Comparison of ENCODE assay signal across 25 cellular contexts in genomic region chr3:175620093-175620492, GRCh38.
"Had no signal": no experiment of that assay in that cellular context is flagged by ENCODE, and none has a peak within 500 bp of the region (broad histone marks: within the 10 kb centered on the region; RNA-seq: fewer than 3 reads in every experiment).

No MANE protein-coding gene starts in this region.

- ATAC-seq: activated CD4-positive, alpha-beta T cell treated with anti-CD3 and anti-CD28 coated beads for 36 hours; activated CD8-positive, alpha-beta memory T cell treated with anti-CD3 and anti-CD28 coated beads, Interleukin-2, amount 10 ng/mL, durations not matched to agents 7 days and 5 days; activated CD8-positive, alpha-beta T cell treated with anti-CD3 and anti-CD28 coated beads, Interleukin-2, amount 10 ng/mL, durations not matched to agents 7 days and 5 days; activated naive CD8-positive, alpha-beta T cell treated with anti-CD3 and anti-CD28 coated beads, Interleukin-2, amount 50 U/mL, for 24 hours; body of pancreas had no signal

- DNase-seq: activated CD4-positive, alpha-beta memory T cell treated with anti-CD3 and anti-CD28 coated beads for 36 hours; activated CD4-positive, alpha-beta T cell treated with anti-CD3 and anti-CD28 coated beads for 36 hours; activated CD4-positive, alpha-beta T cell treated with anti-CD3 and anti-CD28 coated beads, Interleukin-2, amount 10 ng/mL, durations not matched to agents 24 days and 14 days; activated CD4-positive, CD25-positive, alpha-beta regulatory T cell; activated CD4-positive, CD25-positive, alpha-beta regulatory T cell treated with anti-CD3 and anti-CD28 coated beads, Interleukin-2, amount 50 U/mL, for 72 hours; activated CD8-positive, alpha-beta memory T cell treated with anti-CD3 and anti-CD28 coated beads, Interleukin-2, amount 10 ng/mL, durations not matched to agents 7 days and 5 days; activated CD8-positive, alpha-beta memory T cell treated with anti-CD3 and anti-CD28 coated beads, Interleukin-2, amount 50 U/mL, for 4 hours; activated CD8-positive, alpha-beta T cell treated with anti-CD3 and anti-CD28 coated beads, Interleukin-2, amount 10 ng/mL, durations not matched to agents 7 days and 5 days; activated effector memory CD4-positive, alpha-beta T cell treated with anti-CD3 and anti-CD28 coated beads, Interleukin-2, amount 50 U/mL, for 16 hours; activated naive CD4-positive, alpha-beta T cell treated with anti-CD3 and anti-CD28 coated beads for 36 hours; activated naive CD8-positive, alpha-beta T cell treated with anti-CD3 and anti-CD28 coated beads for 36 hours; activated naive CD8-positive, alpha-beta T cell treated with anti-CD3 and anti-CD28 coated beads, Interleukin-2, amount 50 U/mL, for 24 hours; activated T-cell treated with anti-CD3 and anti-CD28 coated beads, Interleukin-2, amount 50 U/mL, for 1 hour; activated T-cell treated with anti-CD3 and anti-CD28 coated beads, Interleukin-2, amount 50 U/mL, for 48 hours; adrenal gland; amygdala; aorta; body of pancreas; caudate nucleus; dorsolateral prefrontal cortex; effector memory CD4-positive, alpha-beta T cell; endodermal cell; foreskin fibroblast; T-helper 2 cell had no signal

- H3K4me1 ChIP-seq: adrenal gland, body of pancreas had no signal

- H3K36me3 ChIP-seq: adrenal gland had no signal

- H3K27me3 ChIP-seq: adrenal gland, body of pancreas, dorsolateral prefrontal cortex had no signal

- H3K9me3 ChIP-seq: adrenal gland, body of pancreas had no signal

- H3K4me3 ChIP-seq: adrenal gland, body of pancreas, coronary artery, dorsolateral prefrontal cortex had no signal

- H3K27ac ChIP-seq: adrenal gland, body of pancreas, coronary artery, dorsolateral prefrontal cortex had no signal
